1 cellular context compared by ENCODE assay signal in the genomic region with DNA sequence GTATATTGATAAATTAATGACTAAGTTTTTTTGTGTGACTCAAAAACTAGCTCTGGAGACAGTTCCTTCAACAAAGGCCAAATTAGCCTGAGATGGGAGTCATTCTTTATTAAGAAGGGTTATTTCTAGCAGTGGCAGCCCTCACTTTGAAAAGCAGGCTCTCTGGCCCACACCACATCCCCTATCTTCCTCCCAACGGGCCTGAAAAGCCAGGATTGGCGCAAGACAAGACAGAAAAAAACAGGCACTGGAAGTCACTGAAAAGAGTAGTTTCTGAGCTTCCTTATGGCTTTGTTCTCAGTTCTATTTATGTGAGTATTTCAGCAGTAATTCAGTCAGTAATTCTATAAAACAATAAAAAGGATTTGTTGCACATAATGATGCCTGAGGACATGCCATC.
TF ChIP-seq lines count a peak whose summit lies in the region.

No MANE protein-coding gene starts in this region.

TF ChIP-seq in HepG2, 621 proteins besides CTCF, POLR2A, EP300 and RAD21 (continued from another document):
- TF ChIP-seq, protein P1, sequence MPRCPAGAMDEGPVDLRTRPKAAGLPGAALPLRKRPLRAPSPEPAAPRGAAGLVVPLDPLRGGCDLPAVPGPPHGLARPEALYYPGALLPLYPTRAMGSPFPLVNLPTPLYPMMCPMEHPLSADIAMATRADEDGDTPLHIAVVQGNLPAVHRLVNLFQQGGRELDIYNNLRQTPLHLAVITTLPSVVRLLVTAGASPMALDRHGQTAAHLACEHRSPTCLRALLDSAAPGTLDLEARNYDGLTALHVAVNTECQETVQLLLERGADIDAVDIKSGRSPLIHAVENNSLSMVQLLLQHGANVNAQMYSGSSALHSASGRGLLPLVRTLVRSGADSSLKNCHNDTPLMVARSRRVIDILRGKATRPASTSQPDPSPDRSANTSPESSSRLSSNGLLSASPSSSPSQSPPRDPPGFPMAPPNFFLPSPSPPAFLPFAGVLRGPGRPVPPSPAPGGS (CRISPR knock-in tag; IDR thresholded peaks at IDR 0.05): no peak
- TF ChIP-seq REL (CRISPR knock-in tag; conservative IDR thresholded peaks at IDR 0.05) (no peak), MEIS2 (CRISPR knock-in tag; IDR thresholded peaks at IDR 0.05) (no peak), ZFP37 (CRISPR knock-in tag; IDR thresholded peaks at IDR 0.05; ENCODE audit: borderline replicate concordance) (no peak)
- TF ChIP-seq, protein P2, sequence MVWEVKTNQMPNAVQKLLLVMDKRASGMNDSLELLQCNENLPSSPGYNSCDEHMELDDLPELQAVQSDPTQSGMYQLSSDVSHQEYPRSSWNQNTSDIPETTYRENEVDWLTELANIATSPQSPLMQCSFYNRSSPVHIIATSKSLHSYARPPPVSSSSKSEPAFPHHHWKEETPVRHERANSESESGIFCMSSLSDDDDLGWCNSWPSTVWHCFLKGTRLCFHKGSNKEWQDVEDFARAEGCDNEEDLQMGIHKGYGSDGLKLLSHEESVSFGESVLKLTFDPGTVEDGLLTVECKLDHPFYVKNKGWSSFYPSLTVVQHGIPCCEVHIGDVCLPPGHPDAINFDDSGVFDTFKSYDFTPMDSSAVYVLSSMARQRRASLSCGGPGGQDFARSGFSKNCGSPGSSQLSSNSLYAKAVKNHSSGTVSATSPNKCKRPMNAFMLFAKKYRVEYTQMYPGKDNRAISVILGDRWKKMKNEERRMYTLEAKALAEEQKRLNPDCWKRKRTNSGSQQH (CRISPR knock-in tag; IDR thresholded peaks at IDR 0.05; ENCODE audit: low read depth): no peak
- TF ChIP-seq, protein P3, sequence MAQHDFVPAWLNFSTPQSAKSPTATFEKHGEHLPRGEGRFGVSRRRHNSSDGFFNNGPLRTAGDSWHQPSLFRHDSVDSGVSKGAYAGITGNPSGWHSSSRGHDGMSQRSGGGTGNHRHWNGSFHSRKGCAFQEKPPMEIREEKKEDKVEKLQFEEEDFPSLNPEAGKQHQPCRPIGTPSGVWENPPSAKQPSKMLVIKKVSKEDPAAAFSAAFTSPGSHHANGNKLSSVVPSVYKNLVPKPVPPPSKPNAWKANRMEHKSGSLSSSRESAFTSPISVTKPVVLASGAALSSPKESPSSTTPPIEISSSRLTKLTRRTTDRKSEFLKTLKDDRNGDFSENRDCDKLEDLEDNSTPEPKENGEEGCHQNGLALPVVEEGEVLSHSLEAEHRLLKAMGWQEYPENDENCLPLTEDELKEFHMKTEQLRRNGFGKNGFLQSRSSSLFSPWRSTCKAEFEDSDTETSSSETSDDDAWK (CRISPR knock-in tag; IDR thresholded peaks at IDR 0.05): no peak
